ENCODE assay signal across 20 cellular contexts in the genomic region with DNA sequence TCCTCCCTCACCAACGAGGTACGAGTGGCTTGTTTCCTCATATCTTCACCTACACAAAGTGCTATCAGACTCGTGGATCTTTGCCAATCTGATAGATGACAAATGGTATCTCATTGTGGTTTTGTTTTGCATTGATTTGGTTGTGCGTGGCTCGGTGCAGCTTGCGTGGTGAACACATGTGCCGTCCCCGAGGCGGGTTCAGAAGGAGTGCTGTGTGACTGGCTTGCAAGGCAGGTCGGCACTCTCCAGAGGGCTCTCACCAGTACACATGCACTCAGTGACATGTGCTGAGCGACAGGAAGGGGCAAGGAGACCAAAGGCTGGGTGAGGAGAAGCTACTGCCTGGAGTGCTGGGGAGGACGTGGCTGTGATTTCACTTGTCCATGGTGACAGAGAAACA.
DNase-seq lines count a peak whose midpoint lies in the region; TF ChIP-seq lines count a peak whose summit lies in the region.
"Had no signal": no experiment of that assay in that cellular context is flagged by ENCODE, and none has a peak within 500 bp of the region (broad histone marks: within the 10 kb centered on the region; RNA-seq: fewer than 3 reads in every experiment).

No MANE protein-coding gene starts in this region.

- DNase-seq in activated CD4-positive, alpha-beta T cell treated with anti-CD3 and anti-CD28 coated beads for 48 hours: peak; percentile 39
- no peak for DNase-seq in activated CD4-positive, alpha-beta T cell treated with anti-CD3 and anti-CD28 coated beads for 1 hour
- DNase-seq in Caco-2 (no peak), NCI-H526 (lab: John Stamatoyannopoulos, UW) (peak; percentile 67 to 76), epithelial cell of prostate (ENCODE audit: low read depth, low spot score) (no peak), UCSD-AML1 (lab: John Stamatoyannopoulos, UW; ENCODE audit: unreplicated experiment) (no peak), AG20443 (ENCODE audit: low spot score) (no peak)
- DNase-seq in effector CD8-positive, alpha-beta T cell (lab: John Stamatoyannopoulos, UW): no peak
- DNase-seq: activated naive CD8-positive, alpha-beta T cell treated with anti-CD3 and anti-CD28 coated beads, Interleukin-2, amount 50 U/mL, for 24 hours; GM23248; midbrain; MV-4-11; NCI-H1930; NCI-H69; stomach; T-helper 9 cell; upper lobe of left lung had no signal

- no peaks in the 10 kb centered on the region for H3K36me3 ChIP-seq in Caco-2 (ENCODE audit: control insufficient read depth, insufficient read depth, low read length)
- H3K36me3 ChIP-seq: breast epithelium, stomach, upper lobe of left lung had no signal

- peak overlapping the region; percentile 11 for H3K27ac ChIP-seq in epithelial cell of prostate
- H3K27ac ChIP-seq: breast epithelium, C4-2B, GM23248, stomach, upper lobe of left lung had no signal

- H3K27me3 ChIP-seq in Caco-2 (replicated peaks; ENCODE audit: control insufficient read depth, insufficient read depth, low read length): no peaks in the 10 kb centered on the region
- H3K27me3 ChIP-seq: breast epithelium, stomach, upper lobe of left lung had no signal

- H3K4me3 ChIP-seq in Caco-2 (ENCODE audit: low read depth, low read length): no peak overlapping the region
- H3K4me3 ChIP-seq: A549, breast epithelium, GM23248, stomach, upper lobe of left lung had no signal

- H3K9me3 Mint-ChIP-seq in Caco-2 (ENCODE audit: unreplicated experiment): no peaks in the 10 kb centered on the region
- H3K9me3 Mint-ChIP-seq: activated naive CD8-positive, alpha-beta T cell treated with anti-CD3 and anti-CD28 coated beads, Interleukin-2, amount 50 U/mL, for 24 hours had no signal

- POLR2A ChIA-PET in Caco-2 (lab: Charles Lee): no interaction called here

- CTCF ChIA-PET in Caco-2 (lab: Charles Lee): interaction anchor here (0.7 kb wide), 1 partner anchor 134 kb away, joined by 3 read pairs; no protein-coding TSS in a partner anchor

- no peak overlapping the region for H3K4me3 Mint-ChIP-seq in Caco-2 (ENCODE audit: unreplicated experiment)
- H3K4me3 Mint-ChIP-seq: activated naive CD8-positive, alpha-beta T cell treated with anti-CD3 and anti-CD28 coated beads, Interleukin-2, amount 50 U/mL, for 24 hours had no signal

- no peak for TF ChIP-seq CTCF in Caco-2 (IDR thresholded peaks at IDR 0.05; ENCODE audit: insufficient read depth in 1 of 2, low read depth in 1 of 2, low read length in 1 of 2, severe bottlenecking in 1 of 2, unreplicated experiment in 1 of 2)

- H3K4me1 ChIP-seq in Caco-2: peaks cover 47% of the 10 kb centered on the region
- H3K4me1 ChIP-seq: breast epithelium had no signal

- H3K36me3 Mint-ChIP-seq in Caco-2 (ENCODE audit: insufficient read depth, unreplicated experiment): peaks cover 15% of the 10 kb centered on the region

- BruUV-seq in Caco-2 (replicated peaks; lab: Mats Ljungman, UMichigan): no TSS peak

- H3K27ac Mint-ChIP-seq in Caco-2 (ENCODE audit: unreplicated experiment): peak overlapping the region; percentile 14
- H3K27ac Mint-ChIP-seq: activated naive CD8-positive, alpha-beta T cell treated with anti-CD3 and anti-CD28 coated beads, Interleukin-2, amount 50 U/mL, for 24 hours had no signal

- intact Hi-C loops in Caco-2 (cut with micrococcal nuclease; ENCODE audit: unreplicated experiment): no loop called here

- H3K4me1 Mint-ChIP-seq in Caco-2 (ENCODE audit: low read depth, unreplicated experiment): peaks cover 56% of the 10 kb centered on the region
- H3K4me1 Mint-ChIP-seq: activated naive CD8-positive, alpha-beta T cell treated with anti-CD3 and anti-CD28 coated beads, Interleukin-2, amount 50 U/mL, for 24 hours had no signal

- no peaks in the 10 kb centered on the region for H3K27me3 Mint-ChIP-seq in Caco-2 (ENCODE audit: insufficient read depth, unreplicated experiment)

- no peaks in the 10 kb centered on the region for H3K9me3 ChIP-seq in Caco-2
- H3K9me3 ChIP-seq: A549, breast epithelium, stomach, upper lobe of left lung had no signal

Comparison
In these comparisons a context has a peak if more than half of its experiments do, and no peak if none do; other contexts are left out.
1. DNase-seq: peak in activated CD4-positive, alpha-beta T cell treated with anti-CD3 and anti-CD28 coated beads for 48 hours (single experiment) and NCI-H526 (2 of 2); none in activated CD4-positive, alpha-beta T cell treated with anti-CD3 and anti-CD28 coated beads for 1 hour (single experiment), Caco-2 (0 of 2), epithelial cell of prostate (single experiment), effector CD8-positive, alpha-beta T cell (single experiment), UCSD-AML1 (single experiment) and AG20443 (single experiment).